ENCODE assay signal across 25 cellular contexts in the genomic region with DNA sequence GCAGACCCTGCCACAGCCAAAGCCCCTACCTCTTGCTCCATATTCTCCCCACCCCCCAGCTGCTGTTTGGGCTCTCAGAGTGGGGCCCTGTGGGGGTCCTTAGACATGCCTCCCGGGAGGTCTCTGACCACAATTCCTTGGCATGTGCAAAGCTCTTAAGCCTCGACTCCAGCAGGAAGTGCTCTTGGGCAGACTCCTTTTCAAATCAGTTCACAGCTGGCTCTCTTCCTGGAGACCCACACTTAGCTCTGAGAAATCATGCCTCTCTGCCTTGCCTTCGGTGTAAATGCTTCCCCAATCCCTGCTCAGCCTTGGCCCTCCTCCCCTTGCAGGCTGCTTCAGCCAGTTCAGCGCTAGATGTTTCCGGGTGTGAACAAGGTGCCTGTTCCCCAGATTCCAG. TPM values are rescaled to one million over a fixed set of nuclear protein-coding genes. Genes with fewer than 3 reads are reported as not detected.
DNase-seq lines count a peak whose midpoint lies in the region; ATAC-seq, FAIRE-seq and TF ChIP-seq lines count a peak whose summit lies in the region.
"Had no signal": no experiment of that assay in that cellular context is flagged by ENCODE, and none has a peak within 500 bp of the region (broad histone marks: within the 10 kb centered on the region; RNA-seq: fewer than 3 reads in every experiment).

No MANE protein-coding gene starts in this region.

- TF ChIP-seq CTCF in H9 (conservative IDR thresholded peaks at IDR 0.05) (no peak), fibroblast of pulmonary artery (IDR thresholded peaks at IDR 0.05; ENCODE audit: low read length, missing control alignments) (no peak)

- H2BK15ac ChIP-seq in H9 (ENCODE audit: low read depth, low read length) (no peak overlapping the region), neuronal stem cell (ENCODE audit: low read length) (no peak overlapping the region)

- peaks cover 4 to 5% (median 4%) of the 10 kb centered on the region in 3 experiments; a peak in 4 of 7 replicates for H3K36me3 Mint-ChIP-seq in H9 (ENCODE audit: insufficient read depth in 1 of 3, low read depth in 3 of 3)
- H3K36me3 Mint-ChIP-seq: CD14-positive monocyte had no signal

- H3K4me2 ChIP-seq in H9 (ENCODE audit: insufficient read depth, insufficient read length, low read length) (no peak overlapping the region), neuronal stem cell (ENCODE audit: insufficient read depth, low read length, poor library complexity, severe bottlenecking) (no peak overlapping the region)
- H3K4me2 ChIP-seq: SK-N-SH had no signal

- H3K79me2 ChIP-seq in H9 (ENCODE audit: insufficient read depth, low read length) = no peaks in the 10 kb centered on the region

- H3K27ac ChIP-seq in H9 (ENCODE audit: insufficient read length, low read depth, low read length) (no peak overlapping the region), neuronal stem cell (replicated peaks; ENCODE audit: low read length) (no peak overlapping the region)

- no peak overlapping the region; the same call in 1 of the 2 replicates for H3K14ac ChIP-seq in H9 (ENCODE audit: insufficient read depth, low read length)
- no peak overlapping the region for H3K14ac ChIP-seq in neuronal stem cell (ENCODE audit: low read length)

- H3K23ac ChIP-seq in H9 (ENCODE audit: insufficient read length, low read depth, low read length) (no peak overlapping the region), neuronal stem cell (ENCODE audit: low read depth, low read length, poor library complexity) (no peak overlapping the region)

- H2BK5ac ChIP-seq in H9 (ENCODE audit: insufficient read length, low read length) (no peak overlapping the region), neuronal stem cell (ENCODE audit: low read length) (no peak overlapping the region)

- peak overlapping the region in 1 of 2 experiments; percentile 49; a peak in 1 of 5 replicates for H3K4me3 Mint-ChIP-seq in H9
- H3K4me3 Mint-ChIP-seq: CD8-positive, alpha-beta memory T cell; HFFc6 had no signal

- H3K36me3 ChIP-seq in NT2/D1 (ENCODE audit: insufficient read depth, insufficient read length, low read length) (no peaks in the 10 kb centered on the region), neuronal stem cell (replicated peaks in 1 of 2; ENCODE audit: control insufficient read depth in 2 of 2, insufficient read depth in 2 of 2, low read length in 2 of 2) (no peaks in the 10 kb centered on the region)
- H3K36me3 ChIP-seq: BE2C had no signal

- no peak overlapping the region for H3K4ac ChIP-seq in H9 (ENCODE audit: low read depth, low read length)
- H3K4ac ChIP-seq in neuronal stem cell (ENCODE audit: low read length) = no peak overlapping the region

- H3K27me3 ChIP-seq in H9 (ENCODE audit: insufficient read depth, low read length) = no peaks in the 10 kb centered on the region
- no peaks in the 10 kb centered on the region for H3K27me3 ChIP-seq in NT2/D1 (ENCODE audit: insufficient read depth, insufficient read length)
- no peaks in the 10 kb centered on the region for H3K27me3 ChIP-seq in neuronal stem cell (ENCODE audit: control insufficient read depth in 3 of 3, insufficient read depth in 3 of 3, low read depth in 1 of 3, low read length in 3 of 3)
- H3K27me3 ChIP-seq: BE2C had no signal

- no peaks in the 10 kb centered on the region for H3K4me1 ChIP-seq in H9 (ENCODE audit: insufficient read depth, low read length)
- H3K4me1 ChIP-seq in NT2/D1 (ENCODE audit: insufficient read depth, insufficient read length) = peaks cover 10% of the 10 kb centered on the region
- no peaks in the 10 kb centered on the region for H3K4me1 ChIP-seq in neuronal stem cell (ENCODE audit: control insufficient read depth in 2 of 2, insufficient read depth in 1 of 2, low read depth in 1 of 2, low read length in 2 of 2)
- H3K4me1 ChIP-seq: BE2C had no signal

- no peak overlapping the region for H2BK20ac ChIP-seq in H9 (ENCODE audit: low read depth, low read length, poor library complexity, severe bottlenecking)

- H3K27ac Mint-ChIP-seq in H9 = peak overlapping the region; percentile 52 to 96 (median 84)
- H3K27ac Mint-ChIP-seq: CD14-positive monocyte; CD8-positive, alpha-beta memory T cell; HFFc6 had no signal

- no peak overlapping the region for H3K56ac ChIP-seq in H9 (ENCODE audit: insufficient read length, low read depth, low read length)

- no peak overlapping the region for H2AFZ ChIP-seq in H9 (ENCODE audit: low read length)
- no peak overlapping the region for H2AFZ ChIP-seq in neuronal stem cell (ENCODE audit: low read length)

- no peak overlapping the region for H2AK5ac ChIP-seq in H9 (ENCODE audit: insufficient read length, low read length)
- H2AK5ac ChIP-seq in neuronal stem cell (ENCODE audit: low read depth, low read length) = no peak overlapping the region

- no peak for DNase-seq in H9
- peak; percentile 57 for DNase-seq in NT2/D1 (ENCODE audit: low read depth, low spot score)
- peak; percentile 4 for DNase-seq in fibroblast of pulmonary artery (ENCODE audit: low read depth)
- no peak for DNase-seq in neuronal stem cell (ENCODE audit: low spot score)
- DNase-seq in sciatic nerve (ENCODE audit: low spot score) = no peak
- DNase-seq in HTR-8/SVneo (ENCODE audit: insufficient read length, low spot score) = no peak
- no peak for DNase-seq in activated CD4-positive, alpha-beta T cell treated with anti-CD3 and anti-CD28 coated beads, Interleukin-2, amount 50 U/mL, for 4 hours
- DNase-seq: BE2C; CD8-positive, alpha-beta memory T cell; DMS 273 treated with DMSO at 0.1 percent for 48 hours; DMS79; GF-D8; H7; HFFc6; NCI-H1048; NCI-H1694 treated with DMSO at 0.1 percent for 48 hours; NCI-H2081; NCI-H2171; NCI-H226; NCI-H510A; NCI-H69; SK-N-SH had no signal

- no peaks in the 10 kb centered on the region for H3K23me2 ChIP-seq in H9 (ENCODE audit: insufficient read length, low read depth, low read length, poor library complexity, severe bottlenecking)

- no peak for FAIRE-seq in HTR-8/SVneo (lab: Jason Lieb, UNC)
- FAIRE-seq: GM12892, RCC 7860 had no signal

- intact Hi-C loops in sciatic nerve (cut with DNase I) = no loop called here

- no CpG with 5 or more reads among the region's 5 CpGs for WGBS in H9 (ENCODE audit: extremely low coverage, insufficient read length, low lambda C conversion rate)
- no CpG with 5 or more reads among the region's 5 CpGs for WGBS in neuronal stem cell (ENCODE audit: extremely low coverage in 2 of 2, insufficient read length in 2 of 2, insufficient replicate concordance in 1 of 2), 2 donors

- H3K4me1 Mint-ChIP-seq in H9 = peaks cover 21 to 23% of the 10 kb centered on the region in 2 experiments
- H3K4me1 Mint-ChIP-seq: CD14-positive monocyte; CD8-positive, alpha-beta memory T cell had no signal

- H2BK12ac ChIP-seq in H9 (ENCODE audit: insufficient read length, low read depth, low read length) (no peak overlapping the region), neuronal stem cell (ENCODE audit: low read length) (no peak overlapping the region)

- no peak overlapping the region for H4K5ac ChIP-seq in H9 (ENCODE audit: insufficient read length, low read depth, low read length)

- no peak overlapping the region for H3K9ac ChIP-seq in H9 (ENCODE audit: extremely low read depth, insufficient read length, low read length)
- no peak overlapping the region for H3K9ac ChIP-seq in NT2/D1 (ENCODE audit: insufficient read length, low read depth)
- no peak overlapping the region for H3K9ac ChIP-seq in neuronal stem cell (ENCODE audit: low read depth, low read length, poor library complexity)
- H3K9ac ChIP-seq: SK-N-SH had no signal

- H3K4me3 ChIP-seq in NT2/D1 (ENCODE audit: insufficient read length, low read depth) (no peak overlapping the region), fibroblast of pulmonary artery (replicated peaks; ENCODE audit: low read depth, low read length) (no peak overlapping the region), neuronal stem cell (ENCODE audit: low read length in 2 of 2) (no peak overlapping the region)

- no peak overlapping the region for H2BK120ac ChIP-seq in H9 (ENCODE audit: low read depth, low read length, poor library complexity, severe bottlenecking)
- H2BK120ac ChIP-seq in neuronal stem cell (ENCODE audit: low read depth, low read length) = no peak overlapping the region

- no peak for ATAC-seq in sciatic nerve

- no peaks in the 10 kb centered on the region for H4K20me1 ChIP-seq in H9 (ENCODE audit: control insufficient read depth, insufficient read depth, insufficient read length)

- H3K79me1 ChIP-seq in H9 (ENCODE audit: insufficient read depth, low read depth, low read length, poor library complexity, severe bottlenecking) (no peaks in the 10 kb centered on the region), neuronal stem cell (ENCODE audit: low read depth, low read length) (no peaks in the 10 kb centered on the region)

- H4K8ac ChIP-seq in H9 (replicated peaks; ENCODE audit: insufficient read length, low read depth, low read length) = no peak overlapping the region
- peak overlapping the region; percentile 43 for H4K8ac ChIP-seq in neuronal stem cell (ENCODE audit: low read depth, low read length)

- H3K27me3 Mint-ChIP-seq in H9 (ENCODE audit: low read depth) = peaks cover 1% of the 10 kb centered on the region

- H3K18ac ChIP-seq in H9 (ENCODE audit: insufficient read length, low read depth, low read length) = no peak overlapping the region
- peak overlapping the region; percentile 80 for H3K18ac ChIP-seq in neuronal stem cell (ENCODE audit: low read length)

- H3K9me3 ChIP-seq in H9 (ENCODE audit: control insufficient read depth, low read depth, low read length) = no peaks in the 10 kb centered on the region
- H3K9me3 ChIP-seq in NT2/D1 (ENCODE audit: insufficient read depth, low read length) = peaks cover 20% of the 10 kb centered on the region; the same call in 1 of the 2 replicates
- H3K9me3 ChIP-seq in neuronal stem cell (replicated peaks in 1 of 2; ENCODE audit: control insufficient read depth in 2 of 2, insufficient read depth in 1 of 2, low read depth in 1 of 2, low read length in 2 of 2) = peaks cover 0 to 2% of the 10 kb centered on the region in 2 donors
- H3K9me3 ChIP-seq: BE2C, SK-N-SH had no signal

- H4K91ac ChIP-seq in H9 (ENCODE audit: insufficient read length, low read depth, low read length) (no peak overlapping the region), neuronal stem cell (ENCODE audit: low read depth, low read length, poor library complexity) (no peak overlapping the region)

- H3K9me3 Mint-ChIP-seq in H9 = peaks cover 23% of the 10 kb centered on the region in 2 experiments; a peak in 4 of 5 replicates

- no peak overlapping the region for H3T11ph ChIP-seq in H9 (ENCODE audit: low read length)

RNA-seq across cellular contexts. Expression of gene NGEF, which starts 46.9 kb away (rescaled TPM):
- 1.9 and 2.2 TPM in 2 replicates for total RNA-seq in H9 (2021)
- polyA plus RNA-seq in neuronal stem cell (2013, experiment 1 of 2) = 5.6 TPM
- 5.3 TPM for polyA plus RNA-seq in neuronal stem cell (2013, experiment 2 of 2)
- total RNA-seq in sciatic nerve = 17.5 TPM
- polyA plus RNA-seq: CD14-positive monocyte; CD8-positive, alpha-beta memory T cell had no signal

Comparison
In these comparisons a context has a peak if more than half of its experiments do, and no peak if none do; other contexts are left out.
1. DNase-seq: peak in NT2/D1 (single experiment) and fibroblast of pulmonary artery (single experiment); none in H9 (single experiment), neuronal stem cell (single experiment), sciatic nerve (single experiment), HTR-8/SVneo (single experiment) and activated CD4-positive, alpha-beta T cell treated with anti-CD3 and anti-CD28 coated beads, Interleukin-2, amount 50 U/mL, for 4 hours (0 of 2).